18 cellular contexts compared by ENCODE assay signal in the genomic region with DNA sequence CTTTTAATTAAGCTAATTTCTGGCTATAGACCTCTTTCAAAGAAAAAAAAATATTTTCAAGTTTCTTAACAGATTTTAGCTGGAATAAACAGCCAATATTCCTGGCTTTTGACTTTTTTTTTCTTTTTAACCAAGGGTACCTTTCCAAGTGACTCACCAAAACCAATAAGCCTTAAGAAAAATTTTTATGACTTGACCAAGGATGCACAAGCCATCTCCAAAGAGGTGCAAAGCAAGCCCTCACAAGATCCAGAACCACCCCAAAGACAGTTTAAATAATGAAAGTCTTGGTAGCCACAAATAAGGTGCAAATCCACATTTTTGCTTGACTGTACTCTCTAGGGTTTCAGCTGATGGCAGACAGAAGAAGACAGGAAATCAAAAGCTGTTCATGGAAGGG.
DNase-seq lines count a peak whose midpoint lies in the region; TF ChIP-seq lines count a peak whose summit lies in the region.
"Had no signal": no experiment of that assay in that cellular context is flagged by ENCODE, and none has a peak within 500 bp of the region (broad histone marks: within the 10 kb centered on the region; RNA-seq: fewer than 3 reads in every experiment).

No MANE protein-coding gene starts in this region.

- H3K36me3 ChIP-seq in parathyroid adenoma (ENCODE audit: control insufficient read depth, insufficient read depth, low read length) (no peaks in the 10 kb centered on the region), testis (ENCODE audit: low read depth, missing control alignments) (no peaks in the 10 kb centered on the region)
- H3K36me3 ChIP-seq: SJCRH30 had no signal

- H3K27me3 ChIP-seq in parathyroid adenoma (ENCODE audit: control insufficient read depth, insufficient read depth, low read length) (no peaks in the 10 kb centered on the region), testis (no peaks in the 10 kb centered on the region)
- H3K27me3 ChIP-seq: SJCRH30 had no signal

- no peak overlapping the region for H2AFZ ChIP-seq in parathyroid adenoma

- TF ChIP-seq CTCF in fibroblast of villous mesenchyme (IDR thresholded peaks at IDR 0.05; ENCODE audit: insufficient read depth, low read depth, low read length) (no peak), parathyroid adenoma (IDR thresholded peaks at IDR 0.05) (no peak), testis (IDR thresholded peaks at IDR 0.05) (no peak)

- H3K9me3 ChIP-seq in parathyroid adenoma (ENCODE audit: control insufficient read depth, low read length) (no peaks in the 10 kb centered on the region), testis (no peaks in the 10 kb centered on the region)
- H3K9me3 ChIP-seq: SJCRH30 had no signal

- H3K4me3 ChIP-seq in fibroblast of villous mesenchyme (ENCODE audit: low read depth, low read length): no peak overlapping the region
- peak overlapping the region; percentile 0 for H3K4me3 ChIP-seq in parathyroid adenoma (ENCODE audit: low read depth, low read length)
- no peak overlapping the region for H3K4me3 ChIP-seq in testis
- H3K4me3 ChIP-seq: SJCRH30 had no signal

- no peaks in the 10 kb centered on the region for H3K79me2 ChIP-seq in parathyroid adenoma

- intact Hi-C loops in testis (cut with DNase I; ENCODE audit: low total_unique reads): no loop called here

- peak overlapping the region; percentile 90 for H3K27ac ChIP-seq in parathyroid adenoma
- no peak overlapping the region for H3K27ac ChIP-seq in testis
- H3K27ac ChIP-seq: C4-2B, SJCRH30 had no signal

- DNase-seq in ELR (ENCODE audit: low read depth): peak; percentile 36
- peak; percentile 62 for DNase-seq in M059J (ENCODE audit: low read depth)
- DNase-seq in fibroblast of villous mesenchyme (ENCODE audit: low read depth): peak; percentile 34
- no peak for DNase-seq in GF-D8 (lab: John Stamatoyannopoulos, UW)
- no peak for DNase-seq in pons (ENCODE audit: low spot score)
- no peak for DNase-seq in testis
- DNase-seq: CD8-positive, alpha-beta memory T cell; GDM1; Kasumi-1; MM.1S; NCI-H1092; NCI-H1436 treated with DMSO at 0.1 percent for 48 hours; NCI-H2029; NCI-H510A treated with DMSO at 0.1 percent for 48 hours; NCI-H748 treated with DMSO at 0.1 percent for 48 hours; SJCRH30 had no signal

- no peak overlapping the region for H3K9ac ChIP-seq in parathyroid adenoma

- no peak for TF ChIP-seq POLR2A in testis (IDR thresholded peaks at IDR 0.05)

- H3K4me1 ChIP-seq in parathyroid adenoma (peaks cover 39% of the 10 kb centered on the region), testis (no peaks in the 10 kb centered on the region)

- H3K4me2 ChIP-seq in parathyroid adenoma (ENCODE audit: low read length): peak overlapping the region; percentile 18

Comparison
In these comparisons a context has a peak if more than half of its experiments do, and no peak if none do; other contexts are left out.
1. DNase-seq: peak in ELR (single experiment), M059J (single experiment) and fibroblast of villous mesenchyme (single experiment); none in GF-D8 (single experiment), pons (single experiment) and testis (single experiment).